ENCODE assay signal across 1 cellular context in genomic region chr20:62368303-62368628, GRCh38.
TF ChIP-seq lines count a peak whose summit lies in the region.

No MANE protein-coding gene starts in this region.

TF ChIP-seq in HepG2, 621 proteins besides CTCF, POLR2A, EP300 and RAD21 (continued from another document and continues in another):
- TF ChIP-seq ZNF333 (CRISPR knock-in tag; IDR thresholded peaks at IDR 0.05; ENCODE audit: borderline replicate concordance): no peak
- no peak for TF ChIP-seq KMT2A (CRISPR knock-in tag; IDR thresholded peaks at IDR 0.05)
- TF ChIP-seq PHF20 (CRISPR knock-in tag; IDR thresholded peaks at IDR 0.05): 0 out of 2 replicates have a peak, but pooled peaks have one; percentile 4
- TF ChIP-seq HMG20B (CRISPR knock-in tag; conservative IDR thresholded peaks at IDR 0.05): no peak
- TF ChIP-seq SRSF4 (IDR thresholded peaks at IDR 0.05; ENCODE audit: low read depth, low read length, poor library complexity, severe bottlenecking): no peak
- no peak; the same call in 1 of the 2 replicates for TF ChIP-seq THAP8 (CRISPR knock-in tag; IDR thresholded peaks at IDR 0.05; ENCODE audit: borderline replicate concordance)
- TF ChIP-seq ZNF10 (CRISPR knock-in tag; IDR thresholded peaks at IDR 0.05; ENCODE audit: borderline replicate concordance, low read depth): no peak
- TF ChIP-seq TARDBP (CRISPR knock-in tag; IDR thresholded peaks at IDR 0.05): no peak
- TF ChIP-seq MXI1 (IDR thresholded peaks at IDR 0.05; ENCODE audit: borderline replicate concordance, low read depth, low read length): no peak
- TF ChIP-seq ISX (CRISPR knock-in tag; conservative IDR thresholded peaks at IDR 0.05): no peak
- no peak for TF ChIP-seq SPEN (CRISPR knock-in tag; IDR thresholded peaks at IDR 0.05; ENCODE audit: low read depth)
- TF ChIP-seq IRF9 (CRISPR knock-in tag; IDR thresholded peaks at IDR 0.05; ENCODE audit: borderline replicate concordance): no peak
- no peak for TF ChIP-seq PHB2 (IDR thresholded peaks at IDR 0.05; ENCODE audit: partially characterized antibody)
- peak; percentile 5; the same call in 1 of the 2 replicates for TF ChIP-seq WIZ (CRISPR knock-in tag; IDR thresholded peaks at IDR 0.05)
- no peak for TF ChIP-seq ZMYM4 (CRISPR knock-in tag; IDR thresholded peaks at IDR 0.05)
- TF ChIP-seq TRAFD1 (CRISPR knock-in tag; IDR thresholded peaks at IDR 0.05; ENCODE audit: borderline replicate concordance): 0 out of 2 replicates have a peak, but pooled peaks have one; percentile 25
- no peak for TF ChIP-seq ZNF138 (CRISPR knock-in tag; IDR thresholded peaks at IDR 0.05; ENCODE audit: low read depth)
- TF ChIP-seq EEA1 (CRISPR knock-in tag; IDR thresholded peaks at IDR 0.05; ENCODE audit: borderline replicate concordance): no peak
- no peak for TF ChIP-seq DPF2 (CRISPR knock-in tag; IDR thresholded peaks at IDR 0.05; ENCODE audit: borderline replicate concordance, low read depth)
- TF ChIP-seq POLR2G (IDR thresholded peaks at IDR 0.05; ENCODE audit: low read depth, low read length): no peak; the same call in 1 of the 2 replicates
- no peak for TF ChIP-seq EZH2 (conservative IDR thresholded peaks at IDR 0.05; ENCODE audit: low read depth, low read length)
- TF ChIP-seq RBM22 (optimal IDR thresholded peaks at IDR 0.05; ENCODE audit: low read length): no peak
- TF ChIP-seq ZBTB38 (CRISPR knock-in tag; IDR thresholded peaks at IDR 0.05): 0 out of 2 replicates have a peak, but pooled peaks have one; percentile 14
- TF ChIP-seq ZNF33A (CRISPR knock-in tag; IDR thresholded peaks at IDR 0.05; ENCODE audit: borderline replicate concordance): no peak
- TF ChIP-seq KDM1A (CRISPR knock-in tag; IDR thresholded peaks at IDR 0.05): no peak
- TF ChIP-seq DMAP1 (CRISPR knock-in tag; IDR thresholded peaks at IDR 0.05): no peak; the same call in 1 of the 2 replicates
- TF ChIP-seq ZNF224 (CRISPR knock-in tag; IDR thresholded peaks at IDR 0.05): no peak
- TF ChIP-seq ZNF530 (CRISPR knock-in tag; IDR thresholded peaks at IDR 0.05; ENCODE audit: low read depth): no peak
- 0 out of 2 replicates have a peak, but pooled peaks have one; percentile 12 for TF ChIP-seq SP2 (CRISPR knock-in tag; IDR thresholded peaks at IDR 0.05)
- TF ChIP-seq NCOA5 (CRISPR knock-in tag; IDR thresholded peaks at IDR 0.05): no peak
- TF ChIP-seq CHD2 (IDR thresholded peaks at IDR 0.05; ENCODE audit: low read depth, low read length): no peak
- no peak for TF ChIP-seq TEF (CRISPR knock-in tag; IDR thresholded peaks at IDR 0.05)
- no peak for TF ChIP-seq ZNF75D (CRISPR knock-in tag; IDR thresholded peaks at IDR 0.05; ENCODE audit: borderline replicate concordance)
- no peak for TF ChIP-seq ZBTB3 (CRISPR knock-in tag; IDR thresholded peaks at IDR 0.05; ENCODE audit: borderline replicate concordance, low read depth)
- TF ChIP-seq PRPF4 (IDR thresholded peaks at IDR 0.05; ENCODE audit: low read depth, low read length, poor library complexity, severe bottlenecking): no peak
- TF ChIP-seq ZNF782 (CRISPR knock-in tag; IDR thresholded peaks at IDR 0.05; ENCODE audit: borderline replicate concordance): no peak
- TF ChIP-seq ZNF12 (CRISPR knock-in tag; IDR thresholded peaks at IDR 0.05): no peak
- no peak for TF ChIP-seq NR2C2 (CRISPR knock-in tag; IDR thresholded peaks at IDR 0.05; ENCODE audit: borderline replicate concordance)
- no peak for TF ChIP-seq ZBTB26 (CRISPR knock-in tag; IDR thresholded peaks at IDR 0.05; ENCODE audit: borderline replicate concordance)
- TF ChIP-seq TP53 (CRISPR knock-in tag; conservative IDR thresholded peaks at IDR 0.05): no peak
- TF ChIP-seq LRRFIP1 (CRISPR knock-in tag; conservative IDR thresholded peaks at IDR 0.05): no peak
- TF ChIP-seq HNF1A (IDR thresholded peaks at IDR 0.05; ENCODE audit: low read depth): no peak
- no peak; the same call in 1 of the 2 replicates for TF ChIP-seq HNF1A (CRISPR knock-in tag; IDR thresholded peaks at IDR 0.05; ENCODE audit: borderline replicate concordance)
- TF ChIP-seq NFATC3 (CRISPR knock-in tag; IDR thresholded peaks at IDR 0.05): no peak
- TF ChIP-seq ZNF292 (CRISPR knock-in tag; IDR thresholded peaks at IDR 0.05; ENCODE audit: borderline replicate concordance, low read depth): no peak; the same call in 1 of the 2 replicates
- TF ChIP-seq NONO (IDR thresholded peaks at IDR 0.05): no peak
- TF ChIP-seq NONO (CRISPR knock-in tag; conservative IDR thresholded peaks at IDR 0.05): no peak
- no peak for TF ChIP-seq ZNF766 (CRISPR knock-in tag; IDR thresholded peaks at IDR 0.05; ENCODE audit: borderline replicate concordance)
- peak; percentile 8; the same call in 1 of the 2 replicates for TF ChIP-seq THAP9 (CRISPR knock-in tag; IDR thresholded peaks at IDR 0.05; ENCODE audit: borderline replicate concordance)
- no peak for TF ChIP-seq RORA (CRISPR knock-in tag; IDR thresholded peaks at IDR 0.05)
- no peak; the same call in 1 of the 2 replicates for TF ChIP-seq ZNF878 (CRISPR knock-in tag; IDR thresholded peaks at IDR 0.05)
- no peak for TF ChIP-seq RNF2 (conservative IDR thresholded peaks at IDR 0.05; ENCODE audit: low read depth)
- TF ChIP-seq TRIM24 (CRISPR knock-in tag; IDR thresholded peaks at IDR 0.05): no peak
- no peak for TF ChIP-seq SALL1 (CRISPR knock-in tag; IDR thresholded peaks at IDR 0.05)
- no peak for TF ChIP-seq MZF1 (CRISPR knock-in tag; IDR thresholded peaks at IDR 0.05; ENCODE audit: borderline replicate concordance)
- no peak for TF ChIP-seq MAFK (conservative IDR thresholded peaks at IDR 0.05 in 1 of 2, IDR thresholded peaks at IDR 0.05 in 1 of 2; ENCODE audit: low read length in 2 of 2)
- no peak for TF ChIP-seq HOXA9 (CRISPR knock-in tag; IDR thresholded peaks at IDR 0.05; ENCODE audit: borderline replicate concordance)
- TF ChIP-seq ZSCAN25 (CRISPR knock-in tag; IDR thresholded peaks at IDR 0.05): no peak
- no peak for TF ChIP-seq ZNF749 (CRISPR knock-in tag; IDR thresholded peaks at IDR 0.05; ENCODE audit: borderline replicate concordance)
- no peak for TF ChIP-seq CCAR2 (optimal IDR thresholded peaks at IDR 0.05; ENCODE audit: low read depth, low read length)
- TF ChIP-seq CREB1 (IDR thresholded peaks at IDR 0.05): no peak
- TF ChIP-seq CREB1 (CRISPR knock-in tag; IDR thresholded peaks at IDR 0.05): no peak
- TF ChIP-seq ZNF343 (CRISPR knock-in tag; IDR thresholded peaks at IDR 0.05): no peak; the same call in 1 of the 2 replicates
